ENCODE assay signal across 22 cellular contexts in the genomic region with DNA sequence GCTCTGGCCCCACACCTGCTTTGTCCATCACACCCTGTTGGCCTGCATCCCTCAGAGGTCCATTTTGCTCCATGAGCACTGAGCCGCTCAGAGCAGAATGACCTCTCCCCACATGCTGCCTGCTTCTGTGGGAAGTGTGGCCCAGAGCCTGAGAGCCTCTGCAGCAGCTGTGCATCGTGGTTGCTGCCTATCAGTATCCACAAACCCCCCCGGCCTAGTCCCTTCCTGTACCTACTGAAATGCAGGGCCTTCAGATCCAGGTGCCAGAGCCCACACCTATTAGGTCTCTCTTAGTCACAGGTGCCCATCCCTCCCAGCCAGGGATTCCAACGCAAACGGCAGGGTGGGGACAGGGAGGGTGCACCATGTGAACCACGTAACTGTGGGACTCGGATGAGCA.
"Had no signal": no experiment of that assay in that cellular context is flagged by ENCODE, and none has a peak within 500 bp of the region (broad histone marks: within the 10 kb centered on the region; RNA-seq: fewer than 3 reads in every experiment).

No MANE protein-coding gene starts in this region.

- H3K4me3 ChIP-seq: cardiac muscle cell, K562 had no signal

- H3K27me3 ChIP-seq: cardiac muscle cell had no signal

- ATAC-seq: activated T-helper 17 cell treated with anti-CD3 and anti-CD28 coated beads, Interleukin-2, amount 50 U/mL, for 72 hours; K562; Panc1; T-helper 17 cell had no signal

- H3K27ac ChIP-seq: cardiac muscle cell had no signal

- DNase-seq: activated B cell treated with CpG ODN at 0.5 μM for 24 hours; activated CD4-positive, alpha-beta memory T cell treated with anti-CD3 and anti-CD28 coated beads for 36 hours; activated CD4-positive, alpha-beta T cell treated with anti-CD3 and anti-CD28 coated beads, Interleukin-2, amount 10 ng/mL, durations not matched to agents 7 days and 5 days; activated gamma-delta T cell; activated naive CD4-positive, alpha-beta T cell treated with anti-CD3 and anti-CD28 coated beads for 36 hours; activated T-cell treated with anti-CD3 and anti-CD28 coated beads for 4 hours; activated T-cell treated with anti-CD3 and anti-CD28 coated beads, Interleukin-2, amount 50 U/mL, for 48 hours; amygdala; Karpas-422; NCI-H1930; NCI-H2171; NCI-H2227 treated with DMSO at 0.1 percent for 48 hours; NCI-H526; NCI-H82; RPMI8226; SHP77 treated with DMSO at 0.1 percent for 48 hours; T-helper 17 cell; T-helper 9 cell had no signal
